1 cellular context compared by ENCODE assay signal in genomic region chr12:62631531-62632520, GRCh38.
TF ChIP-seq lines count a peak whose summit lies in the region.

No MANE protein-coding gene starts in this region.

TF ChIP-seq in GM12878, 131 proteins besides CTCF, POLR2A, EP300 and RAD21 (continued from another document):
- TF ChIP-seq NKRF (conservative IDR thresholded peaks at IDR 0.05) (no peak), ZNF384 (IDR thresholded peaks at IDR 0.05; ENCODE audit: borderline replicate concordance, low read depth, low read length) (no peak), POLR2AphosphoS2 (IDR thresholded peaks at IDR 0.05; ENCODE audit: low read depth, low read length) (no peak), USF2 (IDR thresholded peaks at IDR 0.05; ENCODE audit: borderline replicate concordance, low read depth, low read length) (no peak), POU2F2 (IDR thresholded peaks at IDR 0.05; ENCODE audit: borderline replicate concordance, low read depth, low read length) (no peak), ZNF687 (IDR thresholded peaks at IDR 0.05) (no peak), NR2C2 (IDR thresholded peaks at IDR 0.05; ENCODE audit: borderline replicate concordance, control insufficient read depth, insufficient read length, low read depth) (no peak), ZNF592 (IDR thresholded peaks at IDR 0.05) (no peak), ATF3 (IDR thresholded peaks at IDR 0.05; ENCODE audit: borderline replicate concordance, extremely low read depth, low read depth, low read length) (no peak), CHD1 (IDR thresholded peaks at IDR 0.05; ENCODE audit: low read depth, low read length) (no peak), IKZF1 (conservative IDR thresholded peaks at IDR 0.05) (peak; percentile 56), POLR2AphosphoS5 (IDR thresholded peaks at IDR 0.05; ENCODE audit: low read length) (no peak), STAT3 (IDR thresholded peaks at IDR 0.05; ENCODE audit: low read depth, low read length) (no peak), TCF7 (IDR thresholded peaks at IDR 0.05; ENCODE audit: borderline replicate concordance) (no peak), SMAD5 (IDR thresholded peaks at IDR 0.05; ENCODE audit: low read depth) (no peak), FOXM1 (IDR thresholded peaks at IDR 0.05; ENCODE audit: low read depth, low read length) (0 out of 2 replicates have a peak, but pooled peaks have one; percentile 26), RELB (IDR thresholded peaks at IDR 0.05; ENCODE audit: low read depth) (no peak), TCF12 (IDR thresholded peaks at IDR 0.05; ENCODE audit: low read depth, low read length) (peak; percentile 57; the same call in 1 of the 2 replicates)
